Comparison of ENCODE assay signal across 15 cellular contexts in the genomic region with DNA sequence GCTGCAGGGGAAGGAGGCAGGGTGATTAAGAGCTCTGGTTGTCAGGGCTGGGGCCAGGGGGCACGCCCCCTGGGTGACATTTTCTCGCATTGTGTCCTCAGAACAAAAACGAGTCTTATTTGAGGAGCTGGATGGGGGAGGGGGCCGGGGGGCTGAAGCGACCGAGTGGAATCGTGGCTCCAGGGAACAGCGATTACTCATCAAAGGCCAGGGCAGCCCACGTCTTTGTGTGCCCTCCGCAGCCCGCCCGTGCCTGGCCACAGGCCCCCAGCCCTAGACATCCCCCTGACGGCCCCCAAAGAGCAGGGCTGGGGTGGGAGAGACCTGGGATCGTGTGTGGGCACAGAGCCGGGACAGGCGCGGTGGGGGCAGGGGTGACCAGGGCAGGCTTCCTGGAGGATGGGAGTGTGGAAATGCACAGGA. TPM values are rescaled to one million over a fixed set of nuclear protein-coding genes. Genes with fewer than 3 reads are reported as not detected.
DNase-seq lines count a peak whose midpoint lies in the region; ATAC-seq and TF ChIP-seq lines count a peak whose summit lies in the region.
"Had no signal": no experiment of that assay in that cellular context is flagged by ENCODE, and none has a peak within 500 bp of the region (broad histone marks: within the 10 kb centered on the region; RNA-seq: fewer than 3 reads in every experiment).

No MANE protein-coding gene starts in this region.

- ATAC-seq in activated CD8-positive, alpha-beta T cell treated with anti-CD3 and anti-CD28 coated beads for 36 hours = no peak
- no peak for ATAC-seq in HG03469 (IDR thresholded peaks at IDR 0.05; ENCODE audit: unreplicated experiment)
- ATAC-seq: foreskin keratinocyte had no signal

- peak overlapping the region; percentile 36; the same call in 1 of the 2 replicates for H3K9ac ChIP-seq in OCI-LY3 (ENCODE audit: low read length)

- H3K27ac ChIP-seq in OCI-LY3 (ENCODE audit: low read length) (no peak overlapping the region), iPS DF 6.9 (ENCODE audit: low read length) (no peak overlapping the region)
- H3K27ac ChIP-seq: foreskin keratinocyte, testis had no signal

- no peaks in the 10 kb centered on the region for H3K36me3 Mint-ChIP-seq in activated CD8-positive, alpha-beta T cell treated with anti-CD3 and anti-CD28 coated beads for 36 hours (ENCODE audit: low read depth)

- no peaks in the 10 kb centered on the region for H3K4me1 Mint-ChIP-seq in activated CD8-positive, alpha-beta T cell treated with anti-CD3 and anti-CD28 coated beads for 36 hours (ENCODE audit: low read depth)

- H3K9me3 ChIP-seq in OCI-LY3 (ENCODE audit: insufficient read depth, low read length) = no peaks in the 10 kb centered on the region
- H3K9me3 ChIP-seq in iPS DF 6.9 (ENCODE audit: control insufficient read depth, insufficient read depth, low read length) = no peaks in the 10 kb centered on the region
- no peaks in the 10 kb centered on the region for H3K9me3 ChIP-seq in neuron (ENCODE audit: low read length)
- H3K9me3 ChIP-seq: BE2C, testis had no signal

- CTCF ChIA-PET in activated CD8-positive, alpha-beta T cell treated with anti-CD3 and anti-CD28 coated beads for 36 hours (lab: Charles Lee) = interaction anchor here (0.8 to 8.0 kb wide), 3 partner anchors 12 to 118 kb away, joined by 4 to 152 read pairs (median 4); partner anchors contain the start of gene PHB1

- peak overlapping the region; percentile 69 for H3K4me3 ChIP-seq in OCI-LY3 (ENCODE audit: low read length)
- H3K4me3 ChIP-seq in iPS DF 6.9 (ENCODE audit: low read length) = peak overlapping the region; percentile 28; the same call in 1 of the 2 replicates
- peak overlapping the region; percentile 26 for H3K4me3 ChIP-seq in neuron (ENCODE audit: low read length)
- H3K4me3 ChIP-seq: testis had no signal

- POLR2A ChIA-PET in activated CD8-positive, alpha-beta T cell treated with anti-CD3 and anti-CD28 coated beads for 36 hours (lab: Charles Lee) = no interaction called here

- H3K27me3 Mint-ChIP-seq in activated CD8-positive, alpha-beta T cell treated with anti-CD3 and anti-CD28 coated beads for 36 hours = peaks cover 29% of the 10 kb centered on the region

- peak; percentile 71 for DNase-seq in ELF-1 (ENCODE audit: low read depth, low spot score)
- DNase-seq in iPS DF 6.9 (ENCODE audit: low read depth, low spot score) = no peak
- no peak for DNase-seq in activated CD8-positive, alpha-beta T cell treated with anti-CD3 and anti-CD28 coated beads for 36 hours
- DNase-seq in NCI-H774 (lab: John Stamatoyannopoulos, UW) = no peak
- DNase-seq in HK-2 (ENCODE audit: unreplicated experiment) = no peak
- DNase-seq: BE2C; foreskin keratinocyte; stimulated activated CD4-positive, alpha-beta T cell treated with anti-CD3 and anti-CD28 coated beads, Interleukin-4, amount 100 ng/mL, for 1 hour; T-helper 1 cell had no signal

- H3K36me3 ChIP-seq in OCI-LY3 (replicated peaks; ENCODE audit: low read depth, low read length) = no peaks in the 10 kb centered on the region
- no peaks in the 10 kb centered on the region for H3K36me3 ChIP-seq in iPS DF 6.9 (ENCODE audit: control insufficient read depth, insufficient read depth, low read length)
- no peaks in the 10 kb centered on the region for H3K36me3 ChIP-seq in neuron (ENCODE audit: insufficient read depth, low read length)
- H3K36me3 ChIP-seq: BE2C had no signal

- peak overlapping the region; percentile 83 for H3K4me2 ChIP-seq in OCI-LY3 (ENCODE audit: low read length)

- H3K4me3 Mint-ChIP-seq in activated CD8-positive, alpha-beta T cell treated with anti-CD3 and anti-CD28 coated beads for 36 hours = no peak overlapping the region

- WGBS in iPS DF 6.9 (ENCODE audit: insufficient coverage, insufficient read length) = no CpG with 5 or more reads among the region's 17 CpGs

- no peaks in the 10 kb centered on the region for H3K79me2 ChIP-seq in OCI-LY3 (ENCODE audit: low read length)

- H3K27me3 ChIP-seq in OCI-LY3 (ENCODE audit: low read depth, low read length) (peaks cover 11% of the 10 kb centered on the region), iPS DF 6.9 (ENCODE audit: control insufficient read depth, insufficient read depth, low read length) (no peaks in the 10 kb centered on the region), neuron (ENCODE audit: insufficient read depth, low read length) (peaks cover 11% of the 10 kb centered on the region)
- H3K27me3 ChIP-seq: BE2C, testis had no signal

- H3K27ac Mint-ChIP-seq in activated CD8-positive, alpha-beta T cell treated with anti-CD3 and anti-CD28 coated beads for 36 hours = no peak overlapping the region

- H4K20me1 ChIP-seq in OCI-LY3 (ENCODE audit: insufficient read depth, low read length) = no peaks in the 10 kb centered on the region

- no peaks in the 10 kb centered on the region for H3K9me3 Mint-ChIP-seq in activated CD8-positive, alpha-beta T cell treated with anti-CD3 and anti-CD28 coated beads for 36 hours

- peaks cover 15% of the 10 kb centered on the region for H3K4me1 ChIP-seq in OCI-LY3 (ENCODE audit: low read length)
- H3K4me1 ChIP-seq in iPS DF 6.9 (ENCODE audit: control insufficient read depth, insufficient read depth, low read length) = peaks cover 9% of the 10 kb centered on the region
- H3K4me1 ChIP-seq in neuron (ENCODE audit: insufficient read depth, low read length) = peaks cover 28% of the 10 kb centered on the region
- H3K4me1 ChIP-seq: foreskin keratinocyte, testis had no signal

- H2AFZ ChIP-seq in OCI-LY3 (ENCODE audit: low read depth, low read length) (peak overlapping the region; percentile 94; the same call in 1 of the 2 replicates), neuron (ENCODE audit: low read depth, low read length) (peak overlapping the region; percentile 46)

- TF ChIP-seq CTCF in OCI-LY3 (IDR thresholded peaks at IDR 0.05; ENCODE audit: low read depth, low read length) = no peak
- TF ChIP-seq CTCF in activated CD8-positive, alpha-beta T cell treated with anti-CD3 and anti-CD28 coated beads for 36 hours (IDR thresholded peaks at IDR 0.05) = no peak

- intact Hi-C loops in activated CD8-positive, alpha-beta T cell treated with anti-CD3 and anti-CD28 coated beads for 36 hours (cut with micrococcal nuclease) = loop anchor here (5.0 kb wide), 1 partner anchor 119 kb away; no protein-coding TSS in a partner anchor

RNA-seq across cellular contexts. Expression of gene PHB1, which starts 23.8 kb away (rescaled TPM):
- 100 to 1,000 TPM; 363 to 381 TPM for total RNA-seq in activated CD8-positive, alpha-beta T cell treated with anti-CD3 and anti-CD28 coated beads for 36 hours

RNA-seq across cellular contexts. Expression of gene NGFR, which starts 56.6 kb away (rescaled TPM):
- total RNA-seq in activated CD8-positive, alpha-beta T cell treated with anti-CD3 and anti-CD28 coated beads for 36 hours = under 1 TPM in 1 of 2 experiments, not detected in 1; 0.09 TPM
- total RNA-seq: activated CD8-positive, alpha-beta memory T cell treated with anti-CD3 and anti-CD28 coated beads for 36 hours; endothelial cell of umbilical vein had no signal
